In the genomic region with DNA sequence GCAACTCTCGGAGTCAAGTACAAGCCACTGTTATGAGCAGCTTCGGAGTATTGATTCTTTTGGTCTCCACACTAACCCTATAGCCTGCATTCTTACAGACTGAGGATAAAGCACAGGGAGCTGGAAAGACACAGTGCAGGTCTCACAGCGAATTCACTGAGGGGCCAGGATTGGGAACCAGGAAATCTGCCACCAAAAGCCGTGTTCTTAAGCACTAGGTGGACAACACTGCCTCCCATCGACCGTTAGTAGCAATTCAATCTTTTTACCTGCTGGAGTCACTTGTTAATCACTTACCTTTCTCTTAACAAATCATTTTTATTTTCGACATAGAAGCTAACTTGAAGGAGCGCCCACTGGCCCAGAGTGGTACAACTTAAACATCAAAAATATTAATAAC, we compare ENCODE assay signal across 9 cellular contexts. TPM values are rescaled to one million over a fixed set of nuclear protein-coding genes. Genes with fewer than 3 reads are reported as not detected.
DNase-seq lines count a peak whose midpoint lies in the region; ATAC-seq, FAIRE-seq and TF ChIP-seq lines count a peak whose summit lies in the region.
"Had no signal": no experiment of that assay in that cellular context is flagged by ENCODE, and none has a peak within 500 bp of the region (broad histone marks: within the 10 kb centered on the region; RNA-seq: fewer than 3 reads in every experiment).

No MANE protein-coding gene starts in this region.

- H3K27ac ChIP-seq in MM.1S (ENCODE audit: low read length) (no peak overlapping the region), astrocyte (ENCODE audit: low read depth, low read length) (no peak overlapping the region)
- H3K27ac ChIP-seq: skin epidermis had no signal

- H3K4me1 ChIP-seq in MM.1S (ENCODE audit: low read length) (no peaks in the 10 kb centered on the region), astrocyte (ENCODE audit: insufficient read depth, low read length) (no peaks in the 10 kb centered on the region)

- no peaks in the 10 kb centered on the region for H3K79me2 ChIP-seq in MM.1S (ENCODE audit: low read length)
- no peaks in the 10 kb centered on the region for H3K79me2 ChIP-seq in astrocyte (ENCODE audit: insufficient read depth, low read length)

- H4K20me1 ChIP-seq in MM.1S (ENCODE audit: insufficient read depth, low read length) (no peaks in the 10 kb centered on the region), astrocyte (ENCODE audit: insufficient read depth, low read length) (no peaks in the 10 kb centered on the region)

- intact Hi-C loops in activated T-helper 2 cell treated with anti-CD3 and anti-CD28 coated beads, Interferon-gamma antibody, Interleukin-2, Interleukin-4, amounts not matched to agents 10 μg/mL and 5 μg/mL and 100 μg/mL, durations not matched to agents 14 hours and 24 hours and 36 hours (cut with micrococcal nuclease): loop anchor here (1.0 kb wide), 2 partner anchors 43 to 83 kb away; no protein-coding TSS in a partner anchor

- H3K27me3 ChIP-seq in MM.1S (replicated peaks; ENCODE audit: insufficient read depth, low read length) (peaks cover 38% of the 10 kb centered on the region), astrocyte (ENCODE audit: insufficient read depth, low read length) (no peaks in the 10 kb centered on the region)

- no peaks in the 10 kb centered on the region for H3K9me2 ChIP-seq in MM.1S (replicated peaks; ENCODE audit: insufficient read depth, low read length)

- H3K4me3 Mint-ChIP-seq in astrocyte (ENCODE audit: unreplicated experiment): no peak overlapping the region
- H3K4me3 Mint-ChIP-seq in activated T-helper 2 cell treated with anti-CD3 and anti-CD28 coated beads, Interferon-gamma antibody, Interleukin-2, Interleukin-4, amounts not matched to agents 10 μg/mL and 5 μg/mL and 100 μg/mL, durations not matched to agents 14 hours and 24 hours and 36 hours (ENCODE audit: low read depth): no peak overlapping the region

- H3K36me3 ChIP-seq in MM.1S (replicated peaks; ENCODE audit: insufficient read depth, low read length): no peaks in the 10 kb centered on the region
- no peaks in the 10 kb centered on the region for H3K36me3 ChIP-seq in astrocyte (ENCODE audit: insufficient read depth, low read length)

- H3K4me1 Mint-ChIP-seq in astrocyte (ENCODE audit: low read depth, unreplicated experiment): peaks cover under 1% of the 10 kb centered on the region
- H3K4me1 Mint-ChIP-seq in activated T-helper 2 cell treated with anti-CD3 and anti-CD28 coated beads, Interferon-gamma antibody, Interleukin-2, Interleukin-4, amounts not matched to agents 10 μg/mL and 5 μg/mL and 100 μg/mL, durations not matched to agents 14 hours and 24 hours and 36 hours (ENCODE audit: low read depth): peaks cover 6% of the 10 kb centered on the region

- no peak for FAIRE-seq in astrocyte (lab: Jason Lieb, UNC)

- H3K27ac Mint-ChIP-seq in astrocyte (ENCODE audit: unreplicated experiment): no peak overlapping the region
- H3K27ac Mint-ChIP-seq in activated T-helper 2 cell treated with anti-CD3 and anti-CD28 coated beads, Interferon-gamma antibody, Interleukin-2, Interleukin-4, amounts not matched to agents 10 μg/mL and 5 μg/mL and 100 μg/mL, durations not matched to agents 14 hours and 24 hours and 36 hours: no peak overlapping the region

- DNase-seq in activated CD8-positive, alpha-beta memory T cell treated with anti-CD3 and anti-CD28 coated beads for 24 hours: peak; percentile 60
- DNase-seq in activated CD8-positive, alpha-beta memory T cell treated with anti-CD3 and anti-CD28 coated beads, Interleukin-2, amount 50 U/mL, for 4 hours: no peak
- DNase-seq in MM.1S (no peak), astrocyte (ENCODE audit: low read depth) (peak; percentile 9), left lobe of liver (ENCODE audit: low spot score) (no peak)
- no peak for DNase-seq in activated T-helper 2 cell treated with anti-CD3 and anti-CD28 coated beads, Interferon-gamma antibody, Interleukin-2, Interleukin-4, amounts not matched to agents 10 μg/mL and 5 μg/mL and 100 μg/mL, durations not matched to agents 14 hours and 24 hours and 36 hours (ENCODE audit: low spot score)

- no peaks in the 10 kb centered on the region for H3K9me3 Mint-ChIP-seq in astrocyte (ENCODE audit: unreplicated experiment)
- no peaks in the 10 kb centered on the region for H3K9me3 Mint-ChIP-seq in activated T-helper 2 cell treated with anti-CD3 and anti-CD28 coated beads, Interferon-gamma antibody, Interleukin-2, Interleukin-4, amounts not matched to agents 10 μg/mL and 5 μg/mL and 100 μg/mL, durations not matched to agents 14 hours and 24 hours and 36 hours

- peaks cover 18% of the 10 kb centered on the region for H3K27me3 Mint-ChIP-seq in astrocyte (ENCODE audit: low read depth, unreplicated experiment)
- H3K27me3 Mint-ChIP-seq in activated T-helper 2 cell treated with anti-CD3 and anti-CD28 coated beads, Interferon-gamma antibody, Interleukin-2, Interleukin-4, amounts not matched to agents 10 μg/mL and 5 μg/mL and 100 μg/mL, durations not matched to agents 14 hours and 24 hours and 36 hours (ENCODE audit: low read depth): no peaks in the 10 kb centered on the region

- ATAC-seq in left lobe of liver (peak; percentile 79), GM18519 (IDR thresholded peaks at IDR 0.05; ENCODE audit: low FRiP score, unreplicated experiment) (no peak), HG03039 (IDR thresholded peaks at IDR 0.05; ENCODE audit: unreplicated experiment) (no peak)

- no peak overlapping the region for H2AFZ ChIP-seq in MM.1S (ENCODE audit: low read length)
- no peak overlapping the region for H2AFZ ChIP-seq in astrocyte (ENCODE audit: low read depth, low read length)

- H3F3A ChIP-seq in MM.1S (ENCODE audit: insufficient read depth, low read length): peaks cover 4% of the 10 kb centered on the region; the same call in 1 of the 2 replicates

- peak; percentile 46 for TF ChIP-seq CTCF in MM.1S (IDR thresholded peaks at IDR 0.05; ENCODE audit: low read length)
- TF ChIP-seq CTCF in astrocyte (IDR thresholded peaks at IDR 0.05; ENCODE audit: insufficient read depth, low read depth, low read length): peak; percentile 26

- no peaks in the 10 kb centered on the region for H3K36me3 Mint-ChIP-seq in astrocyte (ENCODE audit: low read depth, unreplicated experiment)
- H3K36me3 Mint-ChIP-seq in activated T-helper 2 cell treated with anti-CD3 and anti-CD28 coated beads, Interferon-gamma antibody, Interleukin-2, Interleukin-4, amounts not matched to agents 10 μg/mL and 5 μg/mL and 100 μg/mL, durations not matched to agents 14 hours and 24 hours and 36 hours (ENCODE audit: low read depth): no peaks in the 10 kb centered on the region

- H3K4me2 ChIP-seq in MM.1S (ENCODE audit: low read depth, low read length) (no peak overlapping the region), astrocyte (ENCODE audit: low read length) (no peak overlapping the region)

- H3K9ac ChIP-seq in MM.1S (ENCODE audit: low read length) (no peak overlapping the region), astrocyte (ENCODE audit: low read length) (no peak overlapping the region)

- H3K9me3 ChIP-seq in MM.1S (replicated peaks; ENCODE audit: insufficient read depth, low read length): no peaks in the 10 kb centered on the region
- no peaks in the 10 kb centered on the region for H3K9me3 ChIP-seq in astrocyte (ENCODE audit: insufficient read depth, low read depth, low read length)

- H3K4me3 ChIP-seq in MM.1S (ENCODE audit: low read length) (no peak overlapping the region), astrocyte (ENCODE audit: insufficient read depth, low read depth, low read length) (no peak overlapping the region)
- H3K4me3 ChIP-seq: skin epidermis had no signal

RNA-seq across cellular contexts. Expression of a gene that starts 6.3 kb away (rescaled TPM):
- total RNA-seq in astrocyte (not detected in 2 replicates), left lobe of liver (not detected)
- total RNA-seq in activated T-helper 2 cell treated with anti-CD3 and anti-CD28 coated beads, Interferon-gamma antibody, Interleukin-2, Interleukin-4, amounts not matched to agents 10 μg/mL and 5 μg/mL and 100 μg/mL, durations not matched to agents 14 hours and 24 hours and 36 hours: not detected in 2 replicates

RNA-seq across cellular contexts. Expression of a gene that starts 20.3 kb away (rescaled TPM):
- total RNA-seq in astrocyte (5.3 and 6.0 TPM in 2 replicates), left lobe of liver (5.7 TPM)
- total RNA-seq in activated T-helper 2 cell treated with anti-CD3 and anti-CD28 coated beads, Interferon-gamma antibody, Interleukin-2, Interleukin-4, amounts not matched to agents 10 μg/mL and 5 μg/mL and 100 μg/mL, durations not matched to agents 14 hours and 24 hours and 36 hours: 42.5 and 43.1 TPM in 2 replicates

RNA-seq across cellular contexts. Expression of a gene that starts 28.8 kb away (rescaled TPM):
- not detected in 2 replicates for total RNA-seq in astrocyte
- not detected for total RNA-seq in left lobe of liver
- not detected in 2 replicates for total RNA-seq in activated T-helper 2 cell treated with anti-CD3 and anti-CD28 coated beads, Interferon-gamma antibody, Interleukin-2, Interleukin-4, amounts not matched to agents 10 μg/mL and 5 μg/mL and 100 μg/mL, durations not matched to agents 14 hours and 24 hours and 36 hours

RNA-seq across cellular contexts. Expression of a gene that starts 36.6 kb away (rescaled TPM):
- total RNA-seq in astrocyte (102 and 106 TPM in 2 replicates), left lobe of liver (30.7 TPM)
- 101 and 102 TPM in 2 replicates for total RNA-seq in activated T-helper 2 cell treated with anti-CD3 and anti-CD28 coated beads, Interferon-gamma antibody, Interleukin-2, Interleukin-4, amounts not matched to agents 10 μg/mL and 5 μg/mL and 100 μg/mL, durations not matched to agents 14 hours and 24 hours and 36 hours

RNA-seq across cellular contexts. Expression of a gene that starts 46.8 kb away (rescaled TPM):
- total RNA-seq in astrocyte: 68.2 and 69.3 TPM in 2 replicates
- total RNA-seq in left lobe of liver: 26.6 TPM
- 121 and 122 TPM in 2 replicates for total RNA-seq in activated T-helper 2 cell treated with anti-CD3 and anti-CD28 coated beads, Interferon-gamma antibody, Interleukin-2, Interleukin-4, amounts not matched to agents 10 μg/mL and 5 μg/mL and 100 μg/mL, durations not matched to agents 14 hours and 24 hours and 36 hours

Comparison
In these comparisons a context has a peak if more than half of its experiments do, and no peak if none do; other contexts are left out.
1. DNase-seq: peak in activated CD8-positive, alpha-beta memory T cell treated with anti-CD3 and anti-CD28 coated beads for 24 hours (single experiment) and astrocyte (single experiment); none in activated CD8-positive, alpha-beta memory T cell treated with anti-CD3 and anti-CD28 coated beads, Interleukin-2, amount 50 U/mL, for 4 hours (single experiment), MM.1S (single experiment), left lobe of liver (single experiment) and activated T-helper 2 cell treated with anti-CD3 and anti-CD28 coated beads, Interferon-gamma antibody, Interleukin-2, Interleukin-4, amounts not matched to agents 10 μg/mL and 5 μg/mL and 100 μg/mL, durations not matched to agents 14 hours and 24 hours and 36 hours (single experiment).